9 cellular contexts compared by ENCODE assay signal in the genomic region with DNA sequence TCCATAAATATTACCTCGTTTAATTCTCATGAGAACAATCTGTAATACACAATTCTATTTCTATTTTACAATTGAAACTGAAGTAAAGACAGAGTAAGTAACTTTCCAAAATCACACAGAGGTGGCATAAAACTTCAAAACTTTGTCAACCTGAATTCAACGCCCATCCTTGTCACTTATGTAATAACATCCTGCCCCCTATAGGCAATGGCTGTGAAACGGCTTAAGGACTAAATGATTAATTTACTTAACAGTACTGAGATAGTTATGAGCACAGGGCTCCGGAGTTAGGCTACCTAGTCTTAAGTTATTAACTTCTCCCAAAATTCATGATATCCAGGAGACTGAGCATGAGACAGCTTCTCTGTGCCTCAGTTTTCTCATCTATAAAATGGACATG.
DNase-seq lines count a peak whose midpoint lies in the region; ATAC-seq and TF ChIP-seq lines count a peak whose summit lies in the region.
"Had no signal": no experiment of that assay in that cellular context is flagged by ENCODE, and none has a peak within 500 bp of the region (broad histone marks: within the 10 kb centered on the region; RNA-seq: fewer than 3 reads in every experiment).

No MANE protein-coding gene starts in this region.

- CTCF ChIA-PET in activated naive CD4-positive, alpha-beta T cell treated with anti-CD3 and anti-CD28 coated beads for 36 hours (lab: Charles Lee), result interaction anchor here (0.6 to 0.7 kb wide), 2 partner anchors 10 to 204 kb away, joined by 3 to 4 read pairs; no protein-coding TSS in a partner anchor

- H3K4me1 Mint-ChIP-seq in activated naive CD4-positive, alpha-beta T cell treated with anti-CD3 and anti-CD28 coated beads for 36 hours (ENCODE audit: low read depth), result no peaks in the 10 kb centered on the region

- H3K9me3 ChIP-seq in upper lobe of right lung, result no peaks in the 10 kb centered on the region

- intact Hi-C loops in activated naive CD4-positive, alpha-beta T cell treated with anti-CD3 and anti-CD28 coated beads for 36 hours (cut with micrococcal nuclease), result loop anchor here (1.0 kb wide), 1 partner anchor 383 kb away; no protein-coding TSS in a partner anchor
- intact Hi-C loops in upper lobe of right lung (cut with DNase I), result no loop called here

- peak; percentile 15 for DNase-seq in activated naive CD4-positive, alpha-beta T cell treated with anti-CD3 and anti-CD28 coated beads for 36 hours
- DNase-seq in activated naive CD4-positive, alpha-beta T cell treated with anti-CD3 and anti-CD28 coated beads, Interleukin-2, amount 50 U/mL, for 72 hours (ENCODE audit: low spot score in 2 of 2), result no peak
- DNase-seq in NCI-H82 treated with DMSO at 0.1 percent for 48 hours (lab: John Stamatoyannopoulos, UW; ENCODE audit: unreplicated experiment) (peak; percentile 17), upper lobe of right lung (no peak), substantia nigra (lab: John Stamatoyannopoulos, UW) (no peak), NCI-H510A treated with DMSO at 0.1 percent for 48 hours (lab: John Stamatoyannopoulos, UW) (no peak), NCI-H226 (no peak)
- DNase-seq: T-helper 9 cell had no signal

- no peaks in the 10 kb centered on the region for H3K36me3 ChIP-seq in upper lobe of right lung

- no peak overlapping the region for H3K4me3 Mint-ChIP-seq in activated naive CD4-positive, alpha-beta T cell treated with anti-CD3 and anti-CD28 coated beads for 36 hours

- peaks cover 17% of the 10 kb centered on the region for H3K27me3 Mint-ChIP-seq in activated naive CD4-positive, alpha-beta T cell treated with anti-CD3 and anti-CD28 coated beads for 36 hours (ENCODE audit: low read depth)

- ATAC-seq in activated naive CD4-positive, alpha-beta T cell treated with anti-CD3 and anti-CD28 coated beads, Interleukin-2, amount 50 U/mL, for 72 hours, result no peak
- ATAC-seq in esophagus mucosa (peak; percentile 48), upper lobe of right lung (peak; percentile 36)

- H3K36me3 Mint-ChIP-seq in activated naive CD4-positive, alpha-beta T cell treated with anti-CD3 and anti-CD28 coated beads for 36 hours (ENCODE audit: low read depth), result no peaks in the 10 kb centered on the region
- H3K36me3 Mint-ChIP-seq in activated naive CD4-positive, alpha-beta T cell treated with anti-CD3 and anti-CD28 coated beads, Interleukin-2, amount 50 U/mL, for 72 hours, result no peaks in the 10 kb centered on the region

- TF ChIP-seq CTCF in upper lobe of right lung (IDR thresholded peaks at IDR 0.05), result peak; percentile 36

- H3K27me3 ChIP-seq in upper lobe of right lung, result peaks cover 7% of the 10 kb centered on the region

- H3K27ac Mint-ChIP-seq in activated naive CD4-positive, alpha-beta T cell treated with anti-CD3 and anti-CD28 coated beads for 36 hours, result no peak overlapping the region
- H3K27ac Mint-ChIP-seq in activated naive CD4-positive, alpha-beta T cell treated with anti-CD3 and anti-CD28 coated beads, Interleukin-2, amount 50 U/mL, for 72 hours, result no peak overlapping the region

- H3K4me1 ChIP-seq in upper lobe of right lung, result no peaks in the 10 kb centered on the region

- no peak overlapping the region for H3K4me3 ChIP-seq in upper lobe of right lung

- H3K9me3 Mint-ChIP-seq in activated naive CD4-positive, alpha-beta T cell treated with anti-CD3 and anti-CD28 coated beads for 36 hours, result no peaks in the 10 kb centered on the region
- H3K9me3 Mint-ChIP-seq in activated naive CD4-positive, alpha-beta T cell treated with anti-CD3 and anti-CD28 coated beads, Interleukin-2, amount 50 U/mL, for 72 hours, result no peaks in the 10 kb centered on the region

- no peak overlapping the region for H3K27ac ChIP-seq in upper lobe of right lung
- H3K27ac ChIP-seq in substantia nigra (ENCODE audit: low read depth, low read length, poor library complexity, severe bottlenecking), result no peak overlapping the region

Comparison
In these comparisons a context has a peak if more than half of its experiments do, and no peak if none do; other contexts are left out.
1. DNase-seq: peak in activated naive CD4-positive, alpha-beta T cell treated with anti-CD3 and anti-CD28 coated beads for 36 hours (single experiment) and NCI-H82 treated with DMSO at 0.1 percent for 48 hours (single experiment); none in activated naive CD4-positive, alpha-beta T cell treated with anti-CD3 and anti-CD28 coated beads, Interleukin-2, amount 50 U/mL, for 72 hours (0 of 2), upper lobe of right lung (single experiment), substantia nigra (0 of 49), NCI-H510A treated with DMSO at 0.1 percent for 48 hours (single experiment) and NCI-H226 (single experiment).
2. ATAC-seq: peak in esophagus mucosa (single experiment) and upper lobe of right lung (single experiment); none in activated naive CD4-positive, alpha-beta T cell treated with anti-CD3 and anti-CD28 coated beads, Interleukin-2, amount 50 U/mL, for 72 hours (0 of 2).